22 cellular contexts compared by ENCODE assay signal in genomic region chr22:20442485-20443284, GRCh38.
"Had no signal": no experiment of that assay in that cellular context is flagged by ENCODE, and none has a peak within 500 bp of the region (broad histone marks: within the 10 kb centered on the region; RNA-seq: fewer than 3 reads in every experiment).

No MANE protein-coding gene starts in this region.

- H3K36me3 ChIP-seq: breast epithelium had no signal

- DNase-seq: activated CD4-positive, alpha-beta memory T cell treated with anti-CD3 and anti-CD28 coated beads, Interleukin-2, amount 10 ng/mL, durations not matched to agents 7 days and 5 days; activated CD4-positive, alpha-beta T cell treated with anti-CD3 and anti-CD28 coated beads for 48 hours; activated CD4-positive, CD25-positive, alpha-beta regulatory T cell; activated CD8-positive, alpha-beta memory T cell treated with anti-CD3 and anti-CD28 coated beads, Interleukin-2, amount 10 ng/mL, durations not matched to agents 7 days and 5 days; activated naive CD4-positive, alpha-beta T cell treated with Interleukin-2 at 50 U/mL for 16 hours; effector CD4-positive, alpha-beta T cell; esophagus squamous epithelium; foreskin fibroblast; left cardiac atrium; mesendoderm; naive thymus-derived CD4-positive, alpha-beta T cell; stimulated activated CD4-positive, alpha-beta T cell treated with anti-CD3 and anti-CD28 coated beads, Interleukin-2, amount 100 ng/mL, for 24 hours; stimulated activated naive CD4-positive, alpha-beta T cell treated with Interleukin-2 at 50 U/mL for 16 hours; T-cell; T-helper 9 cell; thyroid gland had no signal

- H3K9me3 ChIP-seq: breast epithelium, esophagus squamous epithelium, thyroid gland had no signal

- ATAC-seq: activated CD8-positive, alpha-beta memory T cell treated with anti-CD3 and anti-CD28 coated beads, Interleukin-2, amount 10 ng/mL, durations not matched to agents 7 days and 5 days; activated T-helper 17 cell treated with anti-CD3 and anti-CD28 coated beads, Interleukin-2, amount 50 U/mL, for 72 hours; naive thymus-derived CD4-positive, alpha-beta T cell; T-cell had no signal

- FAIRE-seq: astrocyte, endothelial cell of umbilical vein had no signal

- H3K27me3 ChIP-seq: breast epithelium, thyroid gland had no signal

- H3K27ac ChIP-seq: hepatocyte, parathyroid adenoma, thyroid gland had no signal

- H3K4me1 ChIP-seq: breast epithelium, parathyroid adenoma had no signal

- H3K4me3 ChIP-seq: breast epithelium, esophagus squamous epithelium, hepatocyte, thyroid gland had no signal
